In genomic region chr20:9758752-9759151, GRCh38 we compare ENCODE assay signal across 15 cellular contexts.
DNase-seq lines count a peak whose midpoint lies in the region; ATAC-seq and TF ChIP-seq lines count a peak whose summit lies in the region.
"Had no signal": no experiment of that assay in that cellular context is flagged by ENCODE, and none has a peak within 500 bp of the region (broad histone marks: within the 10 kb centered on the region; RNA-seq: fewer than 3 reads in every experiment).

No MANE protein-coding gene starts in this region.

- TF ChIP-seq CTCF in GM23338 (conservative IDR thresholded peaks at IDR 0.05; ENCODE audit: low read depth in 2 of 2), result no peak
- TF ChIP-seq CTCF in nephron progenitor cell (IDR thresholded peaks at IDR 0.05), result no peak
- TF ChIP-seq CTCF in HFFc6 (IDR thresholded peaks at IDR 0.05), result no peak

- H2AFZ ChIP-seq in GM23338, result no peak overlapping the region

- no peak overlapping the region for H3K4me3 ChIP-seq in GM23338

- H3F3A ChIP-seq in GM23338 (replicated peaks; ENCODE audit: low read depth), result no peaks in the 10 kb centered on the region

- H3K27me3 ChIP-seq in GM23338 (ENCODE audit: insufficient read depth), result no peaks in the 10 kb centered on the region

- peak; percentile 52; the same call in 2 of the 3 replicates for ATAC-seq in GM23338

- peaks cover 28% of the 10 kb centered on the region for H3K4me1 Mint-ChIP-seq in GM23338
- H3K4me1 Mint-ChIP-seq in nephron progenitor cell, result peaks cover 20% of the 10 kb centered on the region
- H3K4me1 Mint-ChIP-seq in HFFc6 (ENCODE audit: low read depth), result no peaks in the 10 kb centered on the region
- H3K4me1 Mint-ChIP-seq: CD4-positive, alpha-beta memory T cell had no signal

- H3K4me2 ChIP-seq in GM23338, result peak overlapping the region; percentile 28; the same call in 1 of the 2 replicates

- H3K36me3 Mint-ChIP-seq in GM23338 (ENCODE audit: low read depth) (no peaks in the 10 kb centered on the region), nephron progenitor cell (ENCODE audit: low read depth) (peaks cover 5% of the 10 kb centered on the region), HFFc6 (ENCODE audit: low read depth) (no peaks in the 10 kb centered on the region; the same call in 1 of the 2 replicates)
- H3K36me3 Mint-ChIP-seq: CD4-positive, alpha-beta memory T cell had no signal

- H3K27me3 Mint-ChIP-seq in GM23338 (ENCODE audit: insufficient read depth, low read depth, poor library complexity) (no peaks in the 10 kb centered on the region), nephron progenitor cell (ENCODE audit: low read depth, poor library complexity) (no peaks in the 10 kb centered on the region), HFFc6 (ENCODE audit: insufficient read depth) (no peaks in the 10 kb centered on the region)
- H3K27me3 Mint-ChIP-seq: CD4-positive, alpha-beta memory T cell had no signal

- H3K79me2 ChIP-seq in GM23338 (replicated peaks; ENCODE audit: insufficient read depth), result no peaks in the 10 kb centered on the region

- no peaks in the 10 kb centered on the region for H3K36me3 ChIP-seq in GM23338 (ENCODE audit: insufficient read depth)

- H3K9me2 ChIP-seq in GM23338 (ENCODE audit: insufficient read depth), result no peaks in the 10 kb centered on the region

- no peak overlapping the region for H3K4me3 Mint-ChIP-seq in GM23338
- no peak overlapping the region for H3K4me3 Mint-ChIP-seq in nephron progenitor cell
- no peak overlapping the region for H3K4me3 Mint-ChIP-seq in HFFc6
- H3K4me3 Mint-ChIP-seq: CD4-positive, alpha-beta memory T cell had no signal

- H3K27ac Mint-ChIP-seq in GM23338 (peak overlapping the region; percentile 70), nephron progenitor cell (peak overlapping the region; percentile 33), HFFc6 (no peak overlapping the region)
- H3K27ac Mint-ChIP-seq: CD4-positive, alpha-beta memory T cell had no signal

- DNase-seq in ELF-1 (ENCODE audit: low read depth, low spot score) (peak; percentile 3), GM23338 (ENCODE audit: low spot score) (no peak), nephron progenitor cell (no peak), MV-4-11 (lab: John Stamatoyannopoulos, UW) (no peak), HFFc6 (no peak)
- no peak for DNase-seq in stimulated activated CD4-positive, alpha-beta T cell treated with anti-CD3 and anti-CD28 coated beads, Interleukin-1b, Interleukin-23, amount 100 ng/mL, for 48 hours
- DNase-seq: C1 segment of cervical spinal cord; Caco-2; CD4-positive, alpha-beta memory T cell; DMS 273 treated with DMSO at 0.1 percent for 48 hours; DMS79; EL; GF-D8; H7; HCEC 1CT had no signal

- no peak overlapping the region for H3K27ac ChIP-seq in GM23338 (ENCODE audit: low read depth)

- peaks cover 4% of the 10 kb centered on the region for H3K9me3 Mint-ChIP-seq in GM23338
- H3K9me3 Mint-ChIP-seq in nephron progenitor cell, result peaks cover 25% of the 10 kb centered on the region
- H3K9me3 Mint-ChIP-seq in HFFc6, result peaks cover 53% of the 10 kb centered on the region

- H4K20me1 ChIP-seq in GM23338 (replicated peaks; ENCODE audit: insufficient read depth), result no peaks in the 10 kb centered on the region

- H3K4me1 ChIP-seq in GM23338 (ENCODE audit: insufficient read depth), result peaks cover 15% of the 10 kb centered on the region
- H3K4me1 ChIP-seq: Caco-2 had no signal

TF ChIP-seq in GM23338, 12 proteins besides CTCF, POLR2A, EP300 and RAD21:
- TF ChIP-seq REST (IDR thresholded peaks at IDR 0.05; ENCODE audit: unreplicated experiment), result no peak
TF ChIP-seq in GM23338: peak in this region for 0.
